In the genomic region with DNA sequence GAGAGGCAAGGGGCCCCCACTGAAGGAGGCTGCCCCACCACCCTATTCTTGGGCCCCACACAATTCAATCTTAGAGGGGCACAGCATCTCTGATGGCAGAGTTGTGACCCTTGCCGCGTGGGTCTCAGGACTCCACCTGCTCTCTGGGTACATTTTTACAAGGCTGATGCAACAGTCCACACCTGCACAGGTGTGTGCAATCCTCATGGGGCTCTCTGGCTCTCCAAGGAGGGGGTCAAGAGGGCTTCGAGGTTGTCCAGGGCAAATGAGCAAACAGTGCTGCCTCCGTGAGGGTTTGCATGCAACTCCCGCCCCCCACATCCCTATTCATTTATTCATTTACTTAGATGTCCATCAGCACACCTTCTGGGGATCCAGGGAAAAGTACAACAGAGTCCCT, we compare ENCODE assay signal across 1 cellular context.
A peak's percentile ranks its signal among the peaks of the same experiment; 100 is the strongest.
TF ChIP-seq lines count a peak whose summit lies in the region.

No MANE protein-coding gene starts in this region.

TF ChIP-seq in HepG2, 621 proteins besides CTCF, POLR2A, EP300 and RAD21 (continued from another document):
- TF ChIP-seq, protein P1, sequence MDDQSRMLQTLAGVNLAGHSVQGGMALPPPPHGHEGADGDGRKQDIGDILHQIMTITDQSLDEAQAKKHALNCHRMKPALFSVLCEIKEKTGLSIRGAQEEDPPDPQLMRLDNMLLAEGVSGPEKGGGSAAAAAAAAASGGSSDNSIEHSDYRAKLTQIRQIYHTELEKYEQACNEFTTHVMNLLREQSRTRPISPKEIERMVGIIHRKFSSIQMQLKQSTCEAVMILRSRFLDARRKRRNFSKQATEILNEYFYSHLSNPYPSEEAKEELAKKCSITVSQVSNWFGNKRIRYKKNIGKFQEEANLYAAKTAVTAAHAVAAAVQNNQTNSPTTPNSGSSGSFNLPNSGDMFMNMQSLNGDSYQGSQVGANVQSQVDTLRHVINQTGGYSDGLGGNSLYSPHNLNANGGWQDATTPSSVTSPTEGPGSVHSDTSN (CRISPR knock-in tag; IDR thresholded peaks at IDR 0.05; ENCODE audit: borderline replicate concordance): no peak
- TF ChIP-seq ZEB1 (IDR thresholded peaks at IDR 0.05; ENCODE audit: insufficient replicate concordance, low read depth) (peak; percentile 59), ZNF672 (CRISPR knock-in tag; IDR thresholded peaks at IDR 0.05) (no peak), CEBPG (CRISPR knock-in tag; IDR thresholded peaks at IDR 0.05) (0 out of 2 replicates have a peak, but pooled peaks have one; percentile 11), HES4 (CRISPR knock-in tag; IDR thresholded peaks at IDR 0.05; ENCODE audit: borderline replicate concordance) (no peak)
TF ChIP-seq in HepG2: peak in this region for 2.
